ENCODE assay signal across 1 cellular context in the genomic region with DNA sequence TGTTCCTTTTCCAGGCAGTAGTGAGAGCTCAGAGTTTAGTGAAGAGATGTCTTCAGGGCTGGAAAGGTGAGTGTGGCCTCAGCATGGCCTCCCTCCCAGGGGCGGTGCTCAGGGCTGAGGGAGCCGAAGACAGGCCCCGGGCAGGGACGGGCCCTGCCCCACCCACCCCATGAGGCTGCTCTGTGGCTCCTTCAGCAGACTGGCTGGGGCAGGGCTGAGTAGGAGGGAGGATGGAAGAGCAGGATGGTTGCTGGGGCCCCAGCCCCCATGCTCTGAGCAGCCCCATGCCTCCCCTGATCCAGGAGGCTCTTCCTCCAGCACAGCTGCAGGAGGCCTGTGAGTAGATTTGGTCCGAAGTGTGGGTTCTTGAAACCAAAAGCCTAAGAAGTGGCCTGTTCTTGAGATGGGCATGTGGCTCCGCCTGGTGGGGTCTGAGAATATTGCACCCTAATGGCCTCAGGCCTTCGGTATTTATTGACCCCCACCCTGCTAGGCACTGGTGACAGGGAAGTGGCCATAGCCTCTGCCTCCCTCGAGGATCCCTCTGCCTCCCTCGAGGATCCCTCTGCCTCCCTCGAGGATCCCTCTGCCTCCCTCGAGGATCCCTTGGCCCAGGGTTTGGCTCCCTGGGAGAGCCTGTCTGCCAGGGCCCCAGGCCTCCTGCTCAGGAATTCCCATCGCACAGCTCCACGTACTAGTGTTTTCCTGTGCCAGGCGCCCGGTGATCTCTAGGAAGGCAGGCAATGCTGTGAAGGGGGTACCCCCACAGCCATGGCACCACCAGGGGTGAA.
TF ChIP-seq lines count a peak whose summit lies in the region.

No MANE protein-coding gene starts in this region.

TF ChIP-seq in GM23338, 12 proteins besides CTCF, POLR2A, EP300 and RAD21 (continued from another document):
- TF ChIP-seq, protein P1, sequence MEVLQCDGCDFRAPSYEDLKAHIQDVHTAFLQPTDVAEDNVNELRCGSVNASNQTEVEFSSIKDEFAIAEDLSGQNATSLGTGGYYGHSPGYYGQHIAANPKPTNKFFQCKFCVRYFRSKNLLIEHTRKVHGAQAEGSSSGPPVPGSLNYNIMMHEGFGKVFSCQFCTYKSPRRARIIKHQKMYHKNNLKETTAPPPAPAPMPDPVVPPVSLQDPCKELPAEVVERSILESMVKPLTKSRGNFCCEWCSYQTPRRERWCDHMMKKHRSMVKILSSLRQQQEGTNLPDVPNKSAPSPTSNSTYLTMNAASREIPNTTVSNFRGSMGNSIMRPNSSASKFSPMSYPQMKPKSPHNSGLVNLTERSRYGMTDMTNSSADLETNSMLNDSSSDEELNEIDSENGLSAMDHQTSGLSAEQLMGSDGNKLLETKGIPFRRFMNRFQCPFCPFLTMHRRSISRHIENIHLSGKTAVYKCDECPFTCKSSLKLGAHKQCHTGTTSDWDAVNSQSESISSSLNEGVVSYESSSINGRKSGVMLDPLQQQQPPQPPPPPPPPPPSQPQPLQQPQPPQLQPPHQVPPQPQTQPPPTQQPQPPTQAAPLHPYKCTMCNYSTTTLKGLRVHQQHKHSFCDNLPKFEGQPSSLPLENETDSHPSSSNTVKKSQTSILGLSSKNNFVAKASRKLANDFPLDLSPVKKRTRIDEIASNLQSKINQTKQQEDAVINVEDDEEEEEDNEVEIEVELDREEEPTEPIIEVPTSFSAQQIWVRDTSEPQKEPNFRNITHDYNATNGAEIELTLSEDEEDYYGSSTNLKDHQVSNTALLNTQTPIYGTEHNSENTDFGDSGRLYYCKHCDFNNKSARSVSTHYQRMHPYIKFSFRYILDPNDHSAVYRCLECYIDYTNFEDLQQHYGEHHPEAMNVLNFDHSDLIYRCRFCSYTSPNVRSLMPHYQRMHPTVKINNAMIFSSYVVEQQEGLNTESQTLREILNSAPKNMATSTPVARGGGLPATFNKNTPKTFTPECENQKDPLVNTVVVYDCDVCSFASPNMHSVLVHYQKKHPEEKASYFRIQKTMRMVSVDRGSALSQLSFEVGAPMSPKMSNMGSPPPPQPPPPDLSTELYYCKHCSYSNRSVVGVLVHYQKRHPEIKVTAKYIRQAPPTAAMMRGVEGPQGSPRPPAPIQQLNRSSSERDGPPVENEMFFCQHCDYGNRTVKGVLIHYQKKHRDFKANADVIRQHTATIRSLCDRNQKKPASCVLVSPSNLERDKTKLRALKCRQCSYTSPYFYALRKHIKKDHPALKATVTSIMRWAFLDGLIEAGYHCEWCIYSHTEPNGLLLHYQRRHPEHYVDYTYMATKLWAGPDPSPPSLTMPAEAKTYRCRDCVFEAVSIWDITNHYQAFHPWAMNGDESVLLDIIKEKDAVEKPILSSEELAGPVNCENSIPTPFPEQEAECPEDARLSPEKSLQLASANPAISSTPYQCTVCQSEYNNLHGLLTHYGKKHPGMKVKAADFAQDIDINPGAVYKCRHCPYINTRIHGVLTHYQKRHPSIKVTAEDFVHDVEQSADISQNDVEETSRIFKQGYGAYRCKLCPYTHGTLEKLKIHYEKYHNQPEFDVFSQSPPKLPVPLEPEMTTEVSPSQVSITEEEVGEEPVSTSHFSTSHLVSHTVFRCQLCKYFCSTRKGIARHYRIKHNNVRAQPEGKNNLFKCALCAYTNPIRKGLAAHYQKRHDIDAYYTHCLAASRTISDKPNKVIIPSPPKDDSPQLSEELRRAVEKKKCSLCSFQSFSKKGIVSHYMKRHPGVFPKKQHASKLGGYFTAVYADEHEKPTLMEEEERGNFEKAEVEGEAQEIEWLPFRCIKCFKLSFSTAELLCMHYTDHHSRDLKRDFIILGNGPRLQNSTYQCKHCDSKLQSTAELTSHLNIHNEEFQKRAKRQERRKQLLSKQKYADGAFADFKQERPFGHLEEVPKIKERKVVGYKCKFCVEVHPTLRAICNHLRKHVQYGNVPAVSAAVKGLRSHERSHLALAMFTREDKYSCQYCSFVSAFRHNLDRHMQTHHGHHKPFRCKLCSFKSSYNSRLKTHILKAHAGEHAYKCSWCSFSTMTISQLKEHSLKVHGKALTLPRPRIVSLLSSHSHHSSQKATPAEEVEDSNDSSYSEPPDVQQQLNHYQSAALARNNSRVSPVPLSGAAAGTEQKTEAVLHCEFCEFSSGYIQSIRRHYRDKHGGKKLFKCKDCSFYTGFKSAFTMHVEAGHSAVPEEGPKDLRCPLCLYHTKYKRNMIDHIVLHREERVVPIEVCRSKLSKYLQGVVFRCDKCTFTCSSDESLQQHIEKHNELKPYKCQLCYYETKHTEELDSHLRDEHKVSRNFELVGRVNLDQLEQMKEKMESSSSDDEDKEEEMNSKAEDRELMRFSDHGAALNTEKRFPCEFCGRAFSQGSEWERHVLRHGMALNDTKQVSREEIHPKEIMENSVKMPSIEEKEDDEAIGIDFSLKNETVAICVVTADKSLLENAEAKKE (CRISPR knock-in tag; IDR thresholded peaks at IDR 0.05): no peak
- TF ChIP-seq, protein P2, sequence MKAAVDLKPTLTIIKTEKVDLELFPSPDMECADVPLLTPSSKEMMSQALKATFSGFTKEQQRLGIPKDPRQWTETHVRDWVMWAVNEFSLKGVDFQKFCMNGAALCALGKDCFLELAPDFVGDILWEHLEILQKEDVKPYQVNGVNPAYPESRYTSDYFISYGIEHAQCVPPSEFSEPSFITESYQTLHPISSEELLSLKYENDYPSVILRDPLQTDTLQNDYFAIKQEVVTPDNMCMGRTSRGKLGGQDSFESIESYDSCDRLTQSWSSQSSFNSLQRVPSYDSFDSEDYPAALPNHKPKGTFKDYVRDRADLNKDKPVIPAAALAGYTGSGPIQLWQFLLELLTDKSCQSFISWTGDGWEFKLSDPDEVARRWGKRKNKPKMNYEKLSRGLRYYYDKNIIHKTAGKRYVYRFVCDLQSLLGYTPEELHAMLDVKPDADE (IDR thresholded peaks at IDR 0.05): no peak
